26 cellular contexts compared by ENCODE assay signal in genomic region chr11:78344676-78345075, GRCh38.
"Had no signal": no experiment of that assay in that cellular context is flagged by ENCODE, and none has a peak within 500 bp of the region (broad histone marks: within the 10 kb centered on the region; RNA-seq: fewer than 3 reads in every experiment).

No MANE protein-coding gene starts in this region.

- H3K9me3 Mint-ChIP-seq: activated naive CD8-positive, alpha-beta T cell treated with anti-CD3 and anti-CD28 coated beads, Interleukin-2, amount 50 U/mL, for 24 hours; activated T-cell treated with anti-CD3 and anti-CD28 coated beads, Interleukin-2, amount 50 U/mL, for 4 hours; nephron progenitor cell; type B pancreatic cell had no signal

- ATAC-seq: activated naive CD8-positive, alpha-beta T cell treated with anti-CD3 and anti-CD28 coated beads, Interleukin-2, amount 50 U/mL, for 24 hours; activated T-cell treated with anti-CD3 and anti-CD28 coated beads, Interleukin-2, amount 50 U/mL, for 4 hours; left lobe of liver had no signal

- H3K36me3 Mint-ChIP-seq: type B pancreatic cell had no signal

- H3K4me1 ChIP-seq: prostate gland had no signal

- H3K36me3 ChIP-seq: brain microvascular endothelial cell, esophagus squamous epithelium, prostate gland, right atrium auricular region, suprapubic skin had no signal

- H3K27me3 Mint-ChIP-seq: activated naive CD4-positive, alpha-beta T cell treated with anti-CD3 and anti-CD28 coated beads, Interleukin-2, amount 10 ng/mL, durations not matched to agents 7 days and 5 days; type B pancreatic cell had no signal

- DNase-seq: activated CD4-positive, alpha-beta T cell treated with anti-CD3 and anti-CD28 coated beads, Interleukin-2, amount 50 U/mL, for 1 hour; activated CD4-positive, CD25-positive, alpha-beta regulatory T cell treated with anti-CD3 and anti-CD28 coated beads, Interleukin-2, amount 50 U/mL, for 72 hours; activated CD8-positive, alpha-beta memory T cell treated with anti-CD3 and anti-CD28 coated beads, Interleukin-2, amount 50 U/mL, for 4 hours; activated effector memory CD4-positive, alpha-beta T cell treated with Interleukin-2 at 50 U/mL for 16 hours; activated naive CD4-positive, alpha-beta T cell treated with anti-CD3 and anti-CD28 coated beads, Interleukin-2, amount 10 ng/mL, durations not matched to agents 7 days and 5 days; activated naive CD8-positive, alpha-beta T cell treated with anti-CD3 and anti-CD28 coated beads, Interleukin-2, amount 50 U/mL, for 24 hours; activated T-cell treated with anti-CD3 and anti-CD28 coated beads, Interleukin-2, amount 50 U/mL, for 4 hours; aorta; brain microvascular endothelial cell; effector CD8-positive, alpha-beta T cell; esophagus squamous epithelium; nephron progenitor cell; occipital lobe; stimulated activated CD4-positive, alpha-beta T cell treated with anti-CD3 and anti-CD28 coated beads, Interleukin-12 subunit alpha, Interleukin-12 subunit beta, amount 100 ng/mL, for 4 hours; stimulated activated CD4-positive, alpha-beta T cell treated with anti-CD3 and anti-CD28 coated beads, Interleukin-1b, Interleukin-23, amount 100 ng/mL, for 48 hours; stimulated activated CD8-positive, alpha-beta memory T cell treated with anti-CD3 and anti-CD28 coated beads, Interleukin-4, amount 100 ng/mL, for 48 hours; stimulated activated naive CD4-positive, alpha-beta T cell treated with Interleukin-2 at 50 U/mL for 16 hours; T-helper 2 cell had no signal

- H3K27me3 ChIP-seq: brain microvascular endothelial cell, esophagus squamous epithelium, hepatocyte, right atrium auricular region, suprapubic skin had no signal

- H3K4me1 Mint-ChIP-seq: nephron progenitor cell had no signal

- H3K4me3 Mint-ChIP-seq: activated naive CD4-positive, alpha-beta T cell treated with anti-CD3 and anti-CD28 coated beads, Interleukin-2, amount 10 ng/mL, durations not matched to agents 7 days and 5 days; activated naive CD8-positive, alpha-beta T cell treated with anti-CD3 and anti-CD28 coated beads, Interleukin-2, amount 50 U/mL, for 24 hours; activated T-cell treated with anti-CD3 and anti-CD28 coated beads, Interleukin-2, amount 50 U/mL, for 4 hours; nephron progenitor cell; type B pancreatic cell had no signal

- H3K9me3 ChIP-seq: esophagus squamous epithelium, prostate gland, right atrium auricular region, suprapubic skin had no signal

- H3K27ac Mint-ChIP-seq: activated naive CD8-positive, alpha-beta T cell treated with anti-CD3 and anti-CD28 coated beads, Interleukin-2, amount 50 U/mL, for 24 hours; nephron progenitor cell; type B pancreatic cell had no signal

- H3K27ac ChIP-seq: brain microvascular endothelial cell, esophagus squamous epithelium, hepatocyte, right atrium auricular region, suprapubic skin, VCaP had no signal

- H3K4me3 ChIP-seq: esophagus squamous epithelium, hepatocyte, lung, prostate gland, right atrium auricular region, suprapubic skin had no signal
